15 cellular contexts compared by ENCODE assay signal in genomic region chr21:46423546-46424061, GRCh38. TPM values are rescaled to one million over a fixed set of nuclear protein-coding genes. Genes with fewer than 3 reads are reported as not detected.
DNase-seq lines count a peak whose midpoint lies in the region; ATAC-seq, FAIRE-seq and TF ChIP-seq lines count a peak whose summit lies in the region.
"Had no signal": no experiment of that assay in that cellular context is flagged by ENCODE, and none has a peak within 500 bp of the region (broad histone marks: within the 10 kb centered on the region; RNA-seq: fewer than 3 reads in every experiment).

No MANE protein-coding gene starts in this region.

- no peak for ATAC-seq in stimulated activated naive CD8-positive, alpha-beta T cell treated with anti-CD3 and anti-CD28 coated beads, Interleukin-15, Interleukin-2, amounts not matched to agents 100 U/mL and 50 U/mL, for 24 hours
- no peak for ATAC-seq in HG02870 (IDR thresholded peaks at IDR 0.05; ENCODE audit: unreplicated experiment)

- H2BK12ac ChIP-seq in H1 (ENCODE audit: low read depth, low read length), result peak overlapping the region; percentile 93

- no peaks in the 10 kb centered on the region for H4K20me1 ChIP-seq in H1 (replicated peaks in 1 of 2; ENCODE audit: control insufficient read depth in 1 of 2, insufficient read depth in 2 of 2, low read length in 2 of 2)

- H3K23me2 ChIP-seq in H1 (ENCODE audit: low read depth, low read length), result 0 out of 2 replicates have a peak, but pooled peaks cover 2% of the 10 kb centered on the region

- peak overlapping the region; percentile 22 for H3K4me3 Mint-ChIP-seq in stimulated activated naive CD8-positive, alpha-beta T cell treated with anti-CD3 and anti-CD28 coated beads, Interleukin-15, Interleukin-2, amounts not matched to agents 100 ng/mL and 50 ng/mL, for 24 hours
- H3K4me3 Mint-ChIP-seq: neural crest cell had no signal

- FAIRE-seq in H1 (lab: Jason Lieb, UNC), result no peak

- no peaks in the 10 kb centered on the region for H3K27me3 ChIP-seq in H1 (replicated peaks in 1 of 4; ENCODE audit: control insufficient read depth in 3 of 4, extremely low read depth in 1 of 4, insufficient read depth in 3 of 4, low read length in 3 of 4)

- peak overlapping the region; percentile 86; the same call in 1 of the 2 replicates for H2BK5ac ChIP-seq in H1 (ENCODE audit: low read depth, low read length)

- H3K4me1 Mint-ChIP-seq in stimulated activated naive CD8-positive, alpha-beta T cell treated with anti-CD3 and anti-CD28 coated beads, Interleukin-15, Interleukin-2, amounts not matched to agents 100 ng/mL and 50 ng/mL, for 24 hours (ENCODE audit: low read depth), result peaks cover 33% of the 10 kb centered on the region

- no peak overlapping the region for H2BK15ac ChIP-seq in H1 (ENCODE audit: low read length)

- TF ChIP-seq EP300 in H1 (IDR thresholded peaks at IDR 0.05; ENCODE audit: borderline replicate concordance in 1 of 2, low read depth in 2 of 2, low read length in 2 of 2), result no peak

- POLR2A ChIA-PET in RWPE1 (lab: Yijun Ruan, JAX; ENCODE audit: low non-redundant PET) (no interaction called here), H1 (lab: Charles Lee; ENCODE audit: partially characterized antibody) (no interaction called here)

- no peak overlapping the region for H2BK120ac ChIP-seq in H1 (replicated peaks; ENCODE audit: low read depth, low read length)

- peak overlapping the region; percentile 78; the same call in 1 of the 2 replicates for H3K18ac ChIP-seq in H1 (ENCODE audit: extremely low read depth, low read length)

- H2AK5ac ChIP-seq in H1 (ENCODE audit: low read depth, low read length), result no peak overlapping the region; the same call in 1 of the 2 replicates

- no peak overlapping the region for H3K56ac ChIP-seq in H1 (replicated peaks; ENCODE audit: insufficient read length, low read depth, low read length)

- 68% methylated on average over 3 of the region's 3 CpGs; no CpG with 5 or more reads in 1 of the 2 experiments for WGBS in H1 (ENCODE audit: extremely low coverage in 1 of 2, insufficient coverage in 1 of 2, insufficient read length in 1 of 2, insufficient replicate concordance in 2 of 2, low coverage in 1 of 2, low lambda C conversion rate in 2 of 2, missing lambda C conversion rate in 1 of 2), 2 experiments

- DNase-seq in stimulated activated naive CD8-positive, alpha-beta T cell treated with anti-CD3 and anti-CD28 coated beads, Interleukin-15, Interleukin-2, amounts not matched to agents 100 U/mL and 50 U/mL, for 24 hours, result no peak
- DNase-seq in RWPE1 (ENCODE audit: low spot score) (no peak), H1 (ENCODE audit: low read depth in 1 of 2, low spot score in 2 of 2) (no peak), cerebellar cortex (ENCODE audit: low spot score) (no peak), kidney glomerular epithelial cell (lab: John Stamatoyannopoulos, UW) (no peak), NCI-H524 treated with DMSO at 0.1 percent for 48 hours (lab: John Stamatoyannopoulos, UW) (no peak)
- DNase-seq: activated CD4-positive, CD25-positive, alpha-beta regulatory T cell; GF-D8; hypothalamus; NCI-H2081 treated with DMSO at 0.1 percent for 48 hours had no signal

- no peak overlapping the region for H3K14ac ChIP-seq in H1 (ENCODE audit: insufficient read length)

- peak overlapping the region; percentile 51 for H4K5ac ChIP-seq in H1 (ENCODE audit: insufficient read length, low read depth, low read length)

- H4K91ac ChIP-seq in H1 (replicated peaks; ENCODE audit: insufficient read length, low read length), result peak overlapping the region; percentile 98

- H3K4me2 ChIP-seq in H1 (ENCODE audit: insufficient read depth in 1 of 2, low read depth in 2 of 2, low read length in 2 of 2), result no peak overlapping the region

- no peak overlapping the region for H4K8ac ChIP-seq in H1 (ENCODE audit: extremely low read depth, insufficient read depth, low read length)

- H3K23ac ChIP-seq in H1 (ENCODE audit: insufficient read length), result no peak overlapping the region

- H3K9me3 ChIP-seq in H1 (ENCODE audit: insufficient read depth in 2 of 2, low read depth in 1 of 2, low read length in 1 of 2), result no peaks in the 10 kb centered on the region

- CTCF ChIA-PET in RWPE1 (lab: Yijun Ruan, JAX) (no interaction called here), H1 (lab: Charles Lee; ENCODE audit: partially characterized antibody) (interaction anchor here (0.6 to 1.9 kb wide), 4 partner anchors 10 to 53 kb away, joined by 3 to 4 read pairs (median 4); no protein-coding TSS in a partner anchor)

- peak overlapping the region; percentile 92 for H3K27ac Mint-ChIP-seq in stimulated activated naive CD8-positive, alpha-beta T cell treated with anti-CD3 and anti-CD28 coated beads, Interleukin-15, Interleukin-2, amounts not matched to agents 100 ng/mL and 50 ng/mL, for 24 hours

- no peaks in the 10 kb centered on the region for H3K79me1 ChIP-seq in H1 (ENCODE audit: low read depth, low read length)

- H3K9ac ChIP-seq in H1 (replicated peaks in 1 of 4; ENCODE audit: extremely low read depth in 1 of 4, low read depth in 3 of 4, low read length in 3 of 4), result no peak overlapping the region

- H2AFZ ChIP-seq in H1 (ENCODE audit: low read length), result no peak overlapping the region

- H3K4me3 ChIP-seq in H1 (ENCODE audit: extremely low read depth in 1 of 4, insufficient read depth in 2 of 4, low read depth in 3 of 4, low read length in 4 of 4), result no peak overlapping the region
- H3K4me3 ChIP-seq: lung had no signal

- peak overlapping the region; percentile 80; the same call in 1 of the 2 replicates for H2BK20ac ChIP-seq in H1 (ENCODE audit: low read length)

- no peaks in the 10 kb centered on the region for H3K9me3 Mint-ChIP-seq in stimulated activated naive CD8-positive, alpha-beta T cell treated with anti-CD3 and anti-CD28 coated beads, Interleukin-15, Interleukin-2, amounts not matched to agents 100 ng/mL and 50 ng/mL, for 24 hours
- H3K9me3 Mint-ChIP-seq: neural crest cell had no signal

- no peak for TF ChIP-seq RAD21 in H1 (IDR thresholded peaks at IDR 0.05 in 1 of 2, conservative IDR thresholded peaks at IDR 0.05 in 1 of 2; ENCODE audit: low read depth in 2 of 2, low read length in 2 of 2)

- TF ChIP-seq CTCF in RWPE1 (conservative IDR thresholded peaks at IDR 0.05; ENCODE audit: low read depth), result no peak
- TF ChIP-seq CTCF in H1 (IDR thresholded peaks at IDR 0.05; ENCODE audit: control extremely low read depth in 1 of 3, insufficient read depth in 1 of 3, low read depth in 1 of 3, low read length in 3 of 3), result no peak

- H3K36me3 ChIP-seq in H1 (ENCODE audit: control insufficient read depth in 2 of 4, insufficient read depth in 4 of 4, low read length in 3 of 4), result peaks cover 4 to 19% (median 11%) of the 10 kb centered on the region in 4 experiments; a peak in 6 of 8 replicates

- peaks cover 0 to 16% (median 6%) of the 10 kb centered on the region in 4 experiments; a peak in 5 of 7 replicates for H3K4me1 ChIP-seq in H1 (replicated peaks in 1 of 4; ENCODE audit: control insufficient read depth in 3 of 4, insufficient read depth in 4 of 4, low read length in 3 of 4)

- no peak overlapping the region for H3K4ac ChIP-seq in H1 (replicated peaks; ENCODE audit: insufficient read length, low read depth, low read length)

- no peaks in the 10 kb centered on the region for H3K27me3 Mint-ChIP-seq in stimulated activated naive CD8-positive, alpha-beta T cell treated with anti-CD3 and anti-CD28 coated beads, Interleukin-15, Interleukin-2, amounts not matched to agents 100 ng/mL and 50 ng/mL, for 24 hours

- TF ChIP-seq POLR2A in H1 (IDR thresholded peaks at IDR 0.05; ENCODE audit: control extremely low read depth in 1 of 2, low read depth in 2 of 2, low read length in 2 of 2), result no peak

- peaks cover 25% of the 10 kb centered on the region for H3K36me3 Mint-ChIP-seq in stimulated activated naive CD8-positive, alpha-beta T cell treated with anti-CD3 and anti-CD28 coated beads, Interleukin-15, Interleukin-2, amounts not matched to agents 100 ng/mL and 50 ng/mL, for 24 hours (ENCODE audit: low read depth)

- H3K27ac ChIP-seq in RWPE1, result peak overlapping the region; percentile 41
- peak overlapping the region; percentile 51; the same call in 1 of the 2 replicates for H3K27ac ChIP-seq in H1 (ENCODE audit: low read depth, low read length)
- H3K27ac ChIP-seq: C4-2B had no signal

- no peaks in the 10 kb centered on the region for H3K79me2 ChIP-seq in H1 (ENCODE audit: control insufficient read depth in 1 of 2, insufficient read depth in 2 of 2, low read length in 2 of 2)

TF ChIP-seq in H1, 55 proteins besides CTCF, POLR2A, EP300 and RAD21:
- no peak for TF ChIP-seq TEAD4 (IDR thresholded peaks at IDR 0.05; ENCODE audit: low read depth, low read length)
- no peak for TF ChIP-seq GTF2F1 (IDR thresholded peaks at IDR 0.05; ENCODE audit: borderline replicate concordance, low read depth, low read length)
- no peak for TF ChIP-seq CEBPB (IDR thresholded peaks at IDR 0.05; ENCODE audit: low read depth, low read length)
- TF ChIP-seq FOSL1 (IDR thresholded peaks at IDR 0.05; ENCODE audit: insufficient read depth, low read depth, low read length), result no peak

RNA-seq across cellular contexts. Expression of gene DIP2A, which starts 35.1 kb away (rescaled TPM):
- 24.4 and 27.1 TPM in 2 replicates for total RNA-seq in H1 (2021; fragmentation: NEBNext Ultra II Directional; extraction: Animal tissue kit (Norgen Biotek cat#: 25700))
- polyA plus RNA-seq in H1 (2011; rRNA removed), result 16.0 and 23.2 TPM in 2 replicates
- polyA plus RNA-seq in H1 (2011; cell fraction: cytosol; rRNA removed), result 26.8 TPM
- 86.2 TPM for polyA plus RNA-seq in H1 (2011; cell fraction: nucleus; rRNA removed)
- polyA plus RNA-seq in H1 (2012, experiment 1 of 2), result 17.7 to 23.0 TPM (median 21.3 TPM) in 4 replicates
- 5.8 TPM for polyA plus RNA-seq in H1 (2012, experiment 2 of 2)
- 11.7 TPM for polyA plus RNA-seq in H1 (2013, experiment 1 of 2)
- polyA plus RNA-seq in H1 (2013, experiment 2 of 2), result 10.8 TPM
- polyA minus RNA-seq in H1 (2011; rRNA and poly(A)+ RNA removed), result 35.7 and 43.9 TPM in 2 replicates
- 31.7 TPM for polyA minus RNA-seq in H1 (2011; cell fraction: cytosol; rRNA and poly(A)+ RNA removed)
- polyA minus RNA-seq in H1 (2011; cell fraction: nucleus; rRNA and poly(A)+ RNA removed), result 62.1 TPM
